ENCODE assay signal across 1 cellular context in genomic region chr11:61814958-61815789, GRCh38.
TF ChIP-seq lines count a peak whose summit lies in the region.

No MANE protein-coding gene starts in this region.

TF ChIP-seq in HepG2, 621 proteins besides CTCF, POLR2A, EP300 and RAD21 (continued from another document and continues in another):
- peak; percentile 93; the same call in 1 of the 2 replicates for TF ChIP-seq ZNF513 (CRISPR knock-in tag; conservative IDR thresholded peaks at IDR 0.05)
- peak; percentile 86 for TF ChIP-seq DR1 (CRISPR knock-in tag; IDR thresholded peaks at IDR 0.05)
- TF ChIP-seq ZNF629 (CRISPR knock-in tag; conservative IDR thresholded peaks at IDR 0.05) = 0 out of 2 replicates have a peak, but pooled peaks have one; percentile 5
- peak; percentile 95 for TF ChIP-seq AGO1 (IDR thresholded peaks at IDR 0.05; ENCODE audit: low read depth, low read length, poor library complexity, severe bottlenecking)
- TF ChIP-seq ZBTB21 (CRISPR knock-in tag; IDR thresholded peaks at IDR 0.05) = no peak
- peak; percentile 90 for TF ChIP-seq ZNF687 (CRISPR knock-in tag; IDR thresholded peaks at IDR 0.05)
- TF ChIP-seq THAP11 (CRISPR knock-in tag; IDR thresholded peaks at IDR 0.05) = no peak
- no peak for TF ChIP-seq HNF1A (IDR thresholded peaks at IDR 0.05; ENCODE audit: low read depth)
- TF ChIP-seq HNF1A (CRISPR knock-in tag; IDR thresholded peaks at IDR 0.05; ENCODE audit: borderline replicate concordance) = peak; percentile 62; the same call in 1 of the 2 replicates
- TF ChIP-seq TSC22D2 (CRISPR knock-in tag; IDR thresholded peaks at IDR 0.05; ENCODE audit: borderline replicate concordance) = no peak; the same call in 1 of the 2 replicates
- no peak for TF ChIP-seq JUN (CRISPR knock-in tag; IDR thresholded peaks at IDR 0.05)
- no peak for TF ChIP-seq AKNA (CRISPR knock-in tag; IDR thresholded peaks at IDR 0.05; ENCODE audit: borderline replicate concordance)
- no peak for TF ChIP-seq ATF7 (IDR thresholded peaks at IDR 0.05)
- no peak; the same call in 1 of the 2 replicates for TF ChIP-seq ATF7 (CRISPR knock-in tag; IDR thresholded peaks at IDR 0.05)
- TF ChIP-seq E2F1 (CRISPR knock-in tag; IDR thresholded peaks at IDR 0.05) = peak; percentile 84
- TF ChIP-seq MYC (CRISPR knock-in tag; IDR thresholded peaks at IDR 0.05; ENCODE audit: borderline replicate concordance) = peak; percentile 77
- TF ChIP-seq ZSCAN9 (CRISPR knock-in tag; IDR thresholded peaks at IDR 0.05; ENCODE audit: borderline replicate concordance) = no peak; the same call in 1 of the 2 replicates
- TF ChIP-seq ZFP41 (CRISPR knock-in tag; IDR thresholded peaks at IDR 0.05; ENCODE audit: borderline replicate concordance) = no peak
- peak; percentile 27; the same call in 1 of the 2 replicates for TF ChIP-seq KMT2A (CRISPR knock-in tag; IDR thresholded peaks at IDR 0.05)
- TF ChIP-seq CERS6 (CRISPR knock-in tag; IDR thresholded peaks at IDR 0.05) = no peak
- no peak for TF ChIP-seq ZNF720 (CRISPR knock-in tag; IDR thresholded peaks at IDR 0.05)
- peak; percentile 94 for TF ChIP-seq RBFOX2 (IDR thresholded peaks at IDR 0.05; ENCODE audit: low read depth, low read length)
- TF ChIP-seq NR1H2 (CRISPR knock-in tag; IDR thresholded peaks at IDR 0.05; ENCODE audit: borderline replicate concordance, low read depth) = no peak
- TF ChIP-seq NAIF1 (CRISPR knock-in tag; IDR thresholded peaks at IDR 0.05; ENCODE audit: borderline replicate concordance) = 0 out of 2 replicates have a peak, but pooled peaks have one; percentile 59
- TF ChIP-seq DNMT1 (CRISPR knock-in tag; IDR thresholded peaks at IDR 0.05) = peak; percentile 18; the same call in 1 of the 2 replicates
- peak; percentile 85 for TF ChIP-seq ZFP91 (CRISPR knock-in tag; IDR thresholded peaks at IDR 0.05; ENCODE audit: borderline replicate concordance)
- no peak for TF ChIP-seq ARID2 (CRISPR knock-in tag; IDR thresholded peaks at IDR 0.05; ENCODE audit: borderline replicate concordance)
- peak; percentile 88 for TF ChIP-seq SAP130 (CRISPR knock-in tag; IDR thresholded peaks at IDR 0.05; ENCODE audit: low read depth)
- peak; percentile 76 for TF ChIP-seq ZNF710 (CRISPR knock-in tag; IDR thresholded peaks at IDR 0.05; ENCODE audit: borderline replicate concordance)
- TF ChIP-seq ZNF766 (CRISPR knock-in tag; IDR thresholded peaks at IDR 0.05; ENCODE audit: borderline replicate concordance) = no peak
- TF ChIP-seq HOXA5 (CRISPR knock-in tag; IDR thresholded peaks at IDR 0.05) = peak; percentile 82
- TF ChIP-seq ZFY (CRISPR knock-in tag; IDR thresholded peaks at IDR 0.05) = peak; percentile 68
- peak in 1 of 2 experiments; percentile 13; a peak in 2 of 4 replicates for TF ChIP-seq KLF16 (CRISPR knock-in tag; IDR thresholded peaks at IDR 0.05)
- TF ChIP-seq ZNF337 (CRISPR knock-in tag; IDR thresholded peaks at IDR 0.05; ENCODE audit: borderline replicate concordance, low read depth) = no peak
- TF ChIP-seq KLF6 (CRISPR knock-in tag; IDR thresholded peaks at IDR 0.05) = no peak
